ENCODE assay signal across 18 cellular contexts in genomic region chr1:202063093-202063492, GRCh38. TPM values are rescaled to one million over a fixed set of nuclear protein-coding genes. Genes with fewer than 3 reads are reported as not detected.
DNase-seq lines count a peak whose midpoint lies in the region; ATAC-seq, FAIRE-seq and TF ChIP-seq lines count a peak whose summit lies in the region.
"Had no signal": no experiment of that assay in that cellular context is flagged by ENCODE, and none has a peak within 500 bp of the region (broad histone marks: within the 10 kb centered on the region; RNA-seq: fewer than 3 reads in every experiment).

No MANE protein-coding gene starts in this region.

- no peak overlapping the region for H3K9ac ChIP-seq in NT2/D1 (ENCODE audit: insufficient read length, low read depth)
- H3K9ac ChIP-seq in mesenchymal stem cell (ENCODE audit: low read length) = no peak overlapping the region

- no peak overlapping the region for H3K4me3 ChIP-seq in NT2/D1 (ENCODE audit: insufficient read length, low read depth)
- no peak overlapping the region for H3K4me3 ChIP-seq in bronchial epithelial cell (ENCODE audit: low read depth, low read length)
- no peak overlapping the region for H3K4me3 ChIP-seq in mesenchymal stem cell (ENCODE audit: insufficient read depth in 1 of 2, low read depth in 1 of 2, low read length in 2 of 2)
- H3K4me3 ChIP-seq in heart left ventricle = no peak overlapping the region
- H3K4me3 ChIP-seq: sigmoid colon had no signal

- no peak overlapping the region for H2AFZ ChIP-seq in mesenchymal stem cell (ENCODE audit: low read depth, low read length)

- no peak overlapping the region for H2BK15ac ChIP-seq in mesenchymal stem cell (ENCODE audit: low read depth, poor library complexity, severe bottlenecking)

- H3K4me1 ChIP-seq in NT2/D1 (ENCODE audit: insufficient read depth, insufficient read length) (peaks cover 6% of the 10 kb centered on the region), mesenchymal stem cell (ENCODE audit: control insufficient read depth, insufficient read depth, low read depth, low read length) (peaks cover 13% of the 10 kb centered on the region), heart left ventricle (no peaks in the 10 kb centered on the region)
- H3K4me1 ChIP-seq: sigmoid colon had no signal

- H2BK5ac ChIP-seq in mesenchymal stem cell (ENCODE audit: low read depth, low read length, poor library complexity, severe bottlenecking) = peak overlapping the region; percentile 44

- peak overlapping the region in 1 of 2 experiments; percentile 77 for H2BK12ac ChIP-seq in mesenchymal stem cell (ENCODE audit: low read length in 2 of 2)

- H3K27ac ChIP-seq in mesenchymal stem cell (ENCODE audit: low read length, poor library complexity, severe bottlenecking) = no peak overlapping the region
- no peak overlapping the region for H3K27ac ChIP-seq in heart left ventricle
- H3K27ac ChIP-seq: neutrophil, sigmoid colon had no signal

- WGBS in mesenchymal stem cell = 0% methylated on average over 1 of the region's 1 CpG
- WGBS in heart left ventricle, 4 donors = 19 to 38% (median 31%) methylated on average over 1 of the region's 1 CpG

- H3K27me3 ChIP-seq in NT2/D1 (ENCODE audit: insufficient read depth, insufficient read length) = no peaks in the 10 kb centered on the region
- H3K27me3 ChIP-seq in bronchial epithelial cell (ENCODE audit: control insufficient read depth, insufficient read depth, low read length) = no peaks in the 10 kb centered on the region
- peaks cover 0 to 12% of the 10 kb centered on the region in 2 experiments for H3K27me3 ChIP-seq in mesenchymal stem cell (ENCODE audit: control insufficient read depth in 1 of 2, insufficient read depth in 1 of 2, low read length in 2 of 2)
- H3K27me3 ChIP-seq in heart left ventricle = peaks cover 0 to 3% (median 0%) of the 10 kb centered on the region in 9 donors
- H3K27me3 ChIP-seq: neutrophil, sigmoid colon had no signal

- H4K8ac ChIP-seq in mesenchymal stem cell (ENCODE audit: low read length) = no peak overlapping the region

- intact Hi-C loops in heart left ventricle (cut with DNase I) = no loop called here

- H3K23ac ChIP-seq in mesenchymal stem cell (ENCODE audit: low read length in 2 of 2) = no peak overlapping the region

- H3K9me3 ChIP-seq in NT2/D1 (ENCODE audit: insufficient read depth, low read length) = no peaks in the 10 kb centered on the region
- no peaks in the 10 kb centered on the region for H3K9me3 ChIP-seq in mesenchymal stem cell (ENCODE audit: control insufficient read depth, low read length)
- no peaks in the 10 kb centered on the region for H3K9me3 ChIP-seq in heart left ventricle
- H3K9me3 ChIP-seq: neutrophil, sigmoid colon had no signal

- H3K4me2 ChIP-seq in mesenchymal stem cell (ENCODE audit: low read length, poor library complexity, severe bottlenecking) = no peak overlapping the region

- H3K18ac ChIP-seq in mesenchymal stem cell (ENCODE audit: low read depth in 1 of 2, low read length in 2 of 2) = no peak overlapping the region

- no peak overlapping the region for H3K4ac ChIP-seq in mesenchymal stem cell (ENCODE audit: low read depth in 1 of 2, low read length in 2 of 2)

- TF ChIP-seq CTCF in bronchial epithelial cell (IDR thresholded peaks at IDR 0.05; ENCODE audit: insufficient read depth, low read length, severe bottlenecking) (no peak), heart left ventricle (IDR thresholded peaks at IDR 0.05) (no peak), D721Med (IDR thresholded peaks at IDR 0.05; ENCODE audit: insufficient read depth, missing control alignments) (no peak)

- no peaks in the 10 kb centered on the region for H3K79me1 ChIP-seq in mesenchymal stem cell (replicated peaks; ENCODE audit: low read length, poor library complexity, severe bottlenecking)

- ATAC-seq in HG02588 (IDR thresholded peaks at IDR 0.05; ENCODE audit: unreplicated experiment) (no peak), heart left ventricle (no peak)
- ATAC-seq: left cardiac atrium had no signal

- FAIRE-seq in bronchial epithelial cell (lab: Jason Lieb, UNC) (no peak), D721Med (lab: Jason Lieb, UNC) (no peak)
- FAIRE-seq: G401.6 had no signal

- no peak overlapping the region for H2BK120ac ChIP-seq in mesenchymal stem cell (ENCODE audit: low read depth, low read length)

- H3K36me3 ChIP-seq in NT2/D1 (ENCODE audit: insufficient read depth, insufficient read length, low read length) (no peaks in the 10 kb centered on the region), bronchial epithelial cell (ENCODE audit: control insufficient read depth, insufficient read depth, low read length) (no peaks in the 10 kb centered on the region), mesenchymal stem cell (ENCODE audit: control insufficient read depth in 1 of 2, insufficient read depth in 2 of 2, low read depth in 1 of 2, low read length in 2 of 2) (no peaks in the 10 kb centered on the region), heart left ventricle (no peaks in the 10 kb centered on the region)
- H3K36me3 ChIP-seq: neutrophil, sigmoid colon had no signal

- peak; percentile 34 for DNase-seq in EL
- DNase-seq in NT2/D1 (ENCODE audit: low read depth, low spot score) = peak; percentile 73
- DNase-seq in bronchial epithelial cell (ENCODE audit: low read depth) = peak; percentile 22
- peak; percentile 87 for DNase-seq in mesenchymal stem cell
- DNase-seq in NCI-H2029 (lab: John Stamatoyannopoulos, UW) = no peak
- no peak for DNase-seq in heart left ventricle
- no peak for DNase-seq in D721Med (ENCODE audit: insufficient read length, low spot score)
- DNase-seq: activated CD4-positive, CD25-positive, alpha-beta regulatory T cell; left cardiac atrium; NCI-H187; NCI-H446; Right ventricle myocardium superior; sigmoid colon; T-helper 2 cell had no signal

- H2AK5ac ChIP-seq in mesenchymal stem cell (ENCODE audit: low read length, severe bottlenecking) = peak overlapping the region; percentile 84

- no peak for TF ChIP-seq POLR2A in heart left ventricle (IDR thresholded peaks at IDR 0.05)

- H3K14ac ChIP-seq in mesenchymal stem cell (ENCODE audit: low read length in 2 of 2) = no peak overlapping the region

- no peak overlapping the region for H4K91ac ChIP-seq in mesenchymal stem cell (ENCODE audit: low read length)

RNA-seq across cellular contexts. Expression of gene ELF3, which starts 52.7 kb away (rescaled TPM):
- total RNA-seq in bronchial epithelial cell (66.1 and 105 TPM in 2 replicates), heart left ventricle (10 to 100 TPM in 1 of 9 donors, 1 to 10 TPM in 2, under 1 TPM in 4, not detected in 2; 0.32 to 42.5 (median 0.69) TPM)
- polyA plus RNA-seq in mesenchymal stem cell (2013, experiment 1 of 2) = 0.04 TPM
- 0.07 TPM for polyA plus RNA-seq in mesenchymal stem cell (2013, experiment 2 of 2)
- 1 to 10 TPM in 1 of 2 donors, under 1 TPM in 1; 0.15 to 3.9 TPM for polyA plus RNA-seq in heart left ventricle

RNA-seq across cellular contexts. Expression of gene GPR37L1, which starts 59.6 kb away (rescaled TPM):
- total RNA-seq in bronchial epithelial cell = under 0.01 TPM in 1 of 2 replicates, not detected in the other
- polyA plus RNA-seq in mesenchymal stem cell (2013, experiment 1 of 2) = 0.01 TPM
- polyA plus RNA-seq in mesenchymal stem cell (2013, experiment 2 of 2) = not detected
- under 1 TPM in 1 of 9 donors, not detected in 8; 0.05 TPM for total RNA-seq in heart left ventricle
- under 1 TPM; 0.03 to 0.04 TPM for polyA plus RNA-seq in heart left ventricle
- total RNA-seq: cardiac septum had no signal

Comparison
In these comparisons a context has a peak if more than half of its experiments do, and no peak if none do; other contexts are left out.
1. DNase-seq: peak in EL (single experiment), NT2/D1 (single experiment), bronchial epithelial cell (single experiment) and mesenchymal stem cell (single experiment); none in NCI-H2029 (single experiment), heart left ventricle (0 of 5) and D721Med (single experiment).